ENCODE assay signal across 1 cellular context in genomic region chr13:25347156-25347555, GRCh38.
TF ChIP-seq lines count a peak whose summit lies in the region.

No MANE protein-coding gene starts in this region.

TF ChIP-seq in HepG2, 621 proteins besides CTCF, POLR2A, EP300 and RAD21 (continued from another document):
- TF ChIP-seq GFI1 (CRISPR knock-in tag; IDR thresholded peaks at IDR 0.05; ENCODE audit: borderline replicate concordance) (no peak), TCF7 (IDR thresholded peaks at IDR 0.05; ENCODE audit: low read depth) (no peak), SP4 (CRISPR knock-in tag; IDR thresholded peaks at IDR 0.05) (no peak), ZNF772 (CRISPR knock-in tag; IDR thresholded peaks at IDR 0.05) (no peak), HOXA5 (CRISPR knock-in tag; IDR thresholded peaks at IDR 0.05) (no peak), CC2D1A (CRISPR knock-in tag; IDR thresholded peaks at IDR 0.05) (no peak), CREM (IDR thresholded peaks at IDR 0.05) (no peak), CREM (CRISPR knock-in tag; IDR thresholded peaks at IDR 0.05) (no peak), NFYB (CRISPR knock-in tag; IDR thresholded peaks at IDR 0.05) (no peak), MAZ (IDR thresholded peaks at IDR 0.05; ENCODE audit: borderline replicate concordance, low read depth, low read length) (no peak), MAZ (CRISPR knock-in tag; IDR thresholded peaks at IDR 0.05; ENCODE audit: low read depth) (no peak)
TF ChIP-seq in HepG2: peak in this region for 0.
